19 cellular contexts compared by ENCODE assay signal in the genomic region with DNA sequence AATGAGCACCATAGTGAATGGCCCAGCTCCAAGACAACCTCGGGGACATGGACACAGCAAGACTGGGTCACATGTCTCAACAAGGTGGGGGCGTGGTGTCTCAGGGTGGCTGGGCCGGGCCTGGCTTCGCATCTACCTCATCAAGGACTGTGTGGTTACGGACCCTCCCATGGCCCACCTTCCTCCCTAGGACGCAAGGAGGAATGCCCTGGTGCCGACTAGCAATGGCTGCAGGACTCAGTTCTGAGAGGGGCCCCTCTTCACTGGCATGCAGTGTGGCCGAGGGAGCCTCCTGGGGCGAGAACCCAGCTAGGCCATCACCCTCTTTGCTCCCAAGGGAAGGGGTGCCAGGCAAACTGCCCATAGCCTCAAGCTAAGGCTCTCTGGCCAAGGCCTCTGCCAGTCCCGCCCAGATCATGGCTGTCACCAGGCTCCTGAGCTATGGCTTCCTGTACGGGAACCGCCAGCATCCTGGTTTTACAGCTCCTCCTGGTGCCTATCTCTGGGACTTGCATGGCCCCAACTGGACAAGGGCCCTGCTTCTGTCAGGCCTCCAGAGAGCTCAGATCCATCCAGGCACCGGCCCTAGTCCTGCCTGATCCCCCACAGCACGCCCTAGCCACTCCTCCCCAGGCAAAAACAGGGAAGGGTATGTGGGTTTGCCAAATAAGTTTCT.
DNase-seq lines count a peak whose midpoint lies in the region; ATAC-seq, FAIRE-seq and TF ChIP-seq lines count a peak whose summit lies in the region.
"Had no signal": no experiment of that assay in that cellular context is flagged by ENCODE, and none has a peak within 500 bp of the region (broad histone marks: within the 10 kb centered on the region; RNA-seq: fewer than 3 reads in every experiment).

No MANE protein-coding gene starts in this region.

- H3K4me3 Mint-ChIP-seq in H9, result no peak overlapping the region
- H3K4me3 Mint-ChIP-seq: activated CD4-positive, alpha-beta T cell treated with anti-CD3 and anti-CD28 coated beads, Interleukin-2, amount 10 ng/mL, durations not matched to agents 7 days and 5 days had no signal

- H2BK15ac ChIP-seq in H9 (ENCODE audit: low read depth, low read length), result no peak overlapping the region

- POLR2A ChIA-PET in HepG2 (lab: Yijun Ruan, JAX), result no interaction called here

- H2BK5ac ChIP-seq in H9 (ENCODE audit: insufficient read length, low read length), result no peak overlapping the region

- H3K79me2 ChIP-seq in H9 (ENCODE audit: insufficient read depth, low read length), result peaks cover 24% of the 10 kb centered on the region; the same call in 1 of the 2 replicates
- H3K79me2 ChIP-seq in HepG2 (ENCODE audit: insufficient read depth, low read length), result no peaks in the 10 kb centered on the region

- DNase-seq in Ammon's horn (ENCODE audit: low spot score), result peak; percentile 15
- peak; percentile 42 for DNase-seq in H9
- DNase-seq in HepG2 (ENCODE audit: low spot score), result peak; percentile 44
- DNase-seq in iPS-NIHi11 (ENCODE audit: low spot score), result no peak
- no peak for DNase-seq in NCI-H2196 (lab: John Stamatoyannopoulos, UW; ENCODE audit: unreplicated experiment)
- no peak for DNase-seq in testis
- DNase-seq: ACHN; activated CD4-positive, alpha-beta T cell treated with anti-CD3 and anti-CD28 coated beads, Interleukin-2, amount 10 ng/mL, durations not matched to agents 7 days and 5 days; activated naive CD4-positive, alpha-beta T cell; DMS79; NCI-H1105 treated with DMSO at 0.1 percent for 48 hours; NCI-H446 treated with DMSO at 0.1 percent for 48 hours; T-helper 1 cell had no signal

- no peak for TF ChIP-seq POLR2A in HepG2 (IDR thresholded peaks at IDR 0.05; ENCODE audit: insufficient read depth in 1 of 2, low read depth in 2 of 2, low read length in 2 of 2)
- TF ChIP-seq POLR2A in testis (IDR thresholded peaks at IDR 0.05), result no peak

- H3K9me3 ChIP-seq in H9 (ENCODE audit: control insufficient read depth, low read depth, low read length) (no peaks in the 10 kb centered on the region), HepG2 (ENCODE audit: low read length) (no peaks in the 10 kb centered on the region), testis (no peaks in the 10 kb centered on the region)

- H3K27me3 Mint-ChIP-seq in H9 (ENCODE audit: low read depth), result no peaks in the 10 kb centered on the region; the same call in 1 of the 2 replicates
- H3K27me3 Mint-ChIP-seq: activated CD4-positive, alpha-beta T cell treated with anti-CD3 and anti-CD28 coated beads, Interleukin-2, amount 10 ng/mL, durations not matched to agents 7 days and 5 days had no signal

- H3K4me3 ChIP-seq in HepG2 (replicated peaks in 1 of 3; ENCODE audit: insufficient read depth in 1 of 3, low read depth in 2 of 3, low read length in 3 of 3) (peak overlapping the region in 1 of 3 experiments; percentile 43; a peak in 2 of 6 replicates), testis (no peak overlapping the region)

- H3K56ac ChIP-seq in H9 (ENCODE audit: insufficient read length, low read depth, low read length), result no peak overlapping the region

- ATAC-seq in SK-N-SH treated with all-trans-retinoic acid at 6 μM for 48 hours (peak; percentile 68), HepG2 (peak; percentile 89), GM18907 (IDR thresholded peaks at IDR 0.05; ENCODE audit: unreplicated experiment) (no peak)
- ATAC-seq: left lobe of liver had no signal

- peaks cover 30% of the 10 kb centered on the region in 2 experiments for H3K4me1 Mint-ChIP-seq in H9
- H3K4me1 Mint-ChIP-seq: activated CD4-positive, alpha-beta T cell treated with anti-CD3 and anti-CD28 coated beads, Interleukin-2, amount 10 ng/mL, durations not matched to agents 7 days and 5 days had no signal

- no peak for FAIRE-seq in HepG2 (lab: Jason Lieb, UNC)
- FAIRE-seq: GM18507, urothelium cell line had no signal

- CTCF ChIA-PET in HepG2 (lab: Yijun Ruan, JAX; ENCODE audit: low intra/inter-chr PET ratio, low total read pairs), result no interaction called here

- TF ChIP-seq CTCF in H9 (conservative IDR thresholded peaks at IDR 0.05) (peak; percentile 50; the same call in 2 of the 3 replicates), HepG2 (CRISPR knock-in tag; IDR thresholded peaks at IDR 0.05) (peak; percentile 64), testis (IDR thresholded peaks at IDR 0.05) (no peak)

- H4K20me1 ChIP-seq in H9 (ENCODE audit: control insufficient read depth, insufficient read depth, insufficient read length), result no peaks in the 10 kb centered on the region
- no peaks in the 10 kb centered on the region for H4K20me1 ChIP-seq in HepG2 (ENCODE audit: insufficient read depth, low read length)

- no peak overlapping the region for H3K14ac ChIP-seq in H9 (ENCODE audit: insufficient read depth, low read length)

- H3K36me3 ChIP-seq in HepG2 (replicated peaks in 1 of 2; ENCODE audit: control insufficient read depth in 1 of 2, insufficient read depth in 2 of 2, low read length in 2 of 2) (no peaks in the 10 kb centered on the region), testis (ENCODE audit: low read depth, missing control alignments) (no peaks in the 10 kb centered on the region)

- H3K18ac ChIP-seq in H9 (ENCODE audit: insufficient read length, low read depth, low read length), result no peak overlapping the region

- BruUV-seq in HepG2 (replicated peaks; lab: Mats Ljungman, UMichigan), result no TSS peak

- no peak for TF ChIP-seq RAD21 in HepG2 (CRISPR knock-in tag; IDR thresholded peaks at IDR 0.05)

- peaks cover 6% of the 10 kb centered on the region; the same call in 1 of the 2 replicates for H3K4me1 ChIP-seq in H9 (ENCODE audit: insufficient read depth, low read length)
- H3K4me1 ChIP-seq in HepG2 (ENCODE audit: insufficient read depth, low read length), result peaks cover 44% of the 10 kb centered on the region
- H3K4me1 ChIP-seq in testis, result no peaks in the 10 kb centered on the region

- in situ Hi-C loops in HepG2 (cut with HindIII; ENCODE audit: extremely low pct_ligation_motif_present, low pct_unique_long_range_greater_than_20kb), result no loop called here

- no peak overlapping the region for H4K91ac ChIP-seq in H9 (ENCODE audit: insufficient read length, low read depth, low read length)

- H2AFZ ChIP-seq in H9 (ENCODE audit: low read length) (no peak overlapping the region), HepG2 (ENCODE audit: low read length) (no peak overlapping the region)

- no peak overlapping the region for H3K9ac ChIP-seq in H9 (ENCODE audit: extremely low read depth, insufficient read length, low read length)
- H3K9ac ChIP-seq in HepG2 (ENCODE audit: insufficient read depth, low read depth, low read length), result no peak overlapping the region

- no peak for TF ChIP-seq EP300 in HepG2 (IDR thresholded peaks at IDR 0.05; ENCODE audit: low read depth in 2 of 2, low read length in 2 of 2)
- TF ChIP-seq EP300 in HepG2 (CRISPR knock-in tag; IDR thresholded peaks at IDR 0.05; ENCODE audit: borderline replicate concordance), result no peak

- H3K27me3 ChIP-seq in H9 (ENCODE audit: insufficient read depth, low read length) (no peaks in the 10 kb centered on the region), HepG2 (ENCODE audit: control insufficient read depth in 1 of 2, insufficient read depth in 2 of 2, low read length in 2 of 2) (peaks cover 0 to 4% of the 10 kb centered on the region in 2 experiments; a peak in 2 of 5 replicates), testis (no peaks in the 10 kb centered on the region)

- peaks cover 2% of the 10 kb centered on the region for H3K79me1 ChIP-seq in H9 (ENCODE audit: insufficient read depth, low read depth, low read length, poor library complexity, severe bottlenecking)

- no peak overlapping the region for H2AK5ac ChIP-seq in H9 (ENCODE audit: insufficient read length, low read length)

- peaks cover 2% of the 10 kb centered on the region for H3K23me2 ChIP-seq in H9 (ENCODE audit: insufficient read length, low read depth, low read length, poor library complexity, severe bottlenecking)

- H3K9me3 Mint-ChIP-seq in H9, result peaks cover 0 to 2% of the 10 kb centered on the region in 2 experiments; a peak in 1 of 5 replicates
- H3K9me3 Mint-ChIP-seq: activated CD4-positive, alpha-beta T cell treated with anti-CD3 and anti-CD28 coated beads, Interleukin-2, amount 10 ng/mL, durations not matched to agents 7 days and 5 days had no signal

- H4K5ac ChIP-seq in H9 (ENCODE audit: insufficient read length, low read depth, low read length), result no peak overlapping the region

- no peak overlapping the region for H3K27ac Mint-ChIP-seq in H9
- H3K27ac Mint-ChIP-seq: activated CD4-positive, alpha-beta T cell treated with anti-CD3 and anti-CD28 coated beads, Interleukin-2, amount 10 ng/mL, durations not matched to agents 7 days and 5 days had no signal

- H4K8ac ChIP-seq in H9 (replicated peaks; ENCODE audit: insufficient read length, low read depth, low read length), result no peak overlapping the region

- no peak overlapping the region for H3T11ph ChIP-seq in H9 (ENCODE audit: low read length)

- H3K4me2 ChIP-seq in H9 (ENCODE audit: insufficient read depth, insufficient read length, low read length) (no peak overlapping the region), HepG2 (ENCODE audit: low read depth, low read length) (peak overlapping the region; percentile 62)

- WGBS in H9 (ENCODE audit: extremely low coverage, insufficient read length, low lambda C conversion rate), result no CpG with 5 or more reads among the region's 14 CpGs
- no CpG with 5 or more reads among the region's 14 CpGs for WGBS in HepG2 (ENCODE audit: low lambda C conversion rate)
- 98% methylated on average over 11 of the region's 14 CpGs; no CpG with 5 or more reads in 1 of the 2 donors for WGBS in testis, 2 donors

- no peak overlapping the region for H3K4ac ChIP-seq in H9 (ENCODE audit: low read depth, low read length)

- peaks cover 17 to 43% (median 31%) of the 10 kb centered on the region in 3 experiments for H3K36me3 Mint-ChIP-seq in H9 (ENCODE audit: insufficient read depth in 1 of 3, low read depth in 3 of 3)

- no peak overlapping the region for H3K23ac ChIP-seq in H9 (ENCODE audit: insufficient read length, low read depth, low read length)

- intact Hi-C loops in HepG2 (cut with micrococcal nuclease; ENCODE audit: unreplicated experiment), result no loop called here
- intact Hi-C loops in testis (cut with DNase I; ENCODE audit: low total_unique reads), result no loop called here

- H2BK120ac ChIP-seq in H9 (ENCODE audit: low read depth, low read length, poor library complexity, severe bottlenecking), result no peak overlapping the region

- H3K27ac ChIP-seq in H9 (ENCODE audit: insufficient read length, low read depth, low read length) (no peak overlapping the region), HepG2 (ENCODE audit: extremely low read length, insufficient read depth, low read length) (no peak overlapping the region), testis (no peak overlapping the region)
- H3K27ac ChIP-seq: RWPE1 had no signal

- H2BK12ac ChIP-seq in H9 (ENCODE audit: insufficient read length, low read depth, low read length), result no peak overlapping the region

- H2BK20ac ChIP-seq in H9 (ENCODE audit: low read depth, low read length, poor library complexity, severe bottlenecking), result no peak overlapping the region

TF ChIP-seq in SK-N-SH treated with all-trans-retinoic acid at 6 μM for 48 hours, 23 proteins besides CTCF, POLR2A, EP300 and RAD21 (continues in another document):
- TF ChIP-seq ISL1 (CRISPR knock-in tag; IDR thresholded peaks at IDR 0.05) (no peak), OSR1 (CRISPR knock-in tag; IDR thresholded peaks at IDR 0.05) (no peak), ZFP3 (CRISPR knock-in tag; IDR thresholded peaks at IDR 0.05) (no peak)

Comparison
In these comparisons a context has a peak if more than half of its experiments do, and no peak if none do; other contexts are left out.
1. DNase-seq: peak in Ammon's horn (single experiment), H9 (single experiment) and HepG2 (single experiment); none in iPS-NIHi11 (single experiment), NCI-H2196 (single experiment) and testis (single experiment).
2. CTCF ChIP-seq: peak in H9 (single experiment) and HepG2 (single experiment); none in testis (0 of 3).